In genomic region chr11:79259800-79260199, GRCh38 we compare ENCODE assay signal across 18 cellular contexts.
DNase-seq lines count a peak whose midpoint lies in the region; ATAC-seq and TF ChIP-seq lines count a peak whose summit lies in the region.
"Had no signal": no experiment of that assay in that cellular context is flagged by ENCODE, and none has a peak within 500 bp of the region (broad histone marks: within the 10 kb centered on the region; RNA-seq: fewer than 3 reads in every experiment).

No MANE protein-coding gene starts in this region.

- H2AK5ac ChIP-seq in IMR-90 (ENCODE audit: low read depth, low read length): no peak overlapping the region

- no peak for TF ChIP-seq POLR2A in IMR-90 (IDR thresholded peaks at IDR 0.05; ENCODE audit: low read depth, low read length)

- H3K27ac ChIP-seq in IMR-90 (ENCODE audit: insufficient read depth, low read length): no peak overlapping the region
- no peak overlapping the region for H3K27ac ChIP-seq in mammary epithelial cell (ENCODE audit: insufficient read depth, low read depth, low read length)
- H3K27ac ChIP-seq: epithelial cell of prostate, pancreas, SJSA1, skin epidermis, tibial nerve had no signal

- H3K4me2 ChIP-seq in IMR-90 (ENCODE audit: low read depth, low read length): no peak overlapping the region
- no peak overlapping the region for H3K4me2 ChIP-seq in mammary epithelial cell (ENCODE audit: insufficient read depth, low read depth, low read length)

- no peaks in the 10 kb centered on the region for H3K79me1 ChIP-seq in IMR-90 (ENCODE audit: low read depth in 1 of 2, low read length in 2 of 2)

- no peaks in the 10 kb centered on the region for H3K27me3 ChIP-seq in IMR-90 (ENCODE audit: control insufficient read depth, insufficient read depth, low read length)
- no peaks in the 10 kb centered on the region for H3K27me3 ChIP-seq in mammary epithelial cell (ENCODE audit: insufficient read depth, low read length)
- H3K27me3 ChIP-seq: pancreas, SJSA1, tibial nerve had no signal

- H2BK20ac ChIP-seq in IMR-90 (ENCODE audit: low read depth, low read length): no peak overlapping the region

- H2AFZ ChIP-seq in IMR-90 (replicated peaks; ENCODE audit: low read length, poor library complexity) (no peak overlapping the region), mammary epithelial cell (ENCODE audit: low read depth, low read length) (no peak overlapping the region)

- CTCF ChIA-PET in IMR-90 (lab: Yijun Ruan, JAX): no interaction called here
- CTCF ChIA-PET in mammary epithelial cell (lab: Charles Lee; ENCODE audit: low non-redundant PET): interaction anchor here (0.6 to 1.0 kb wide), 2 partner anchors 159 to 176 kb away, joined by 6 to 7 read pairs; no protein-coding TSS in a partner anchor

- intact Hi-C loops in IMR-90 (cut with micrococcal nuclease) (no loop called here), mammary epithelial cell (cut with micrococcal nuclease) (loop anchor here (5.0 to 10.0 kb wide), 2 partner anchors 195 to 612 kb away; no protein-coding TSS in a partner anchor)

- no TSS peak for BruUV-seq in IMR-90 (replicated peaks; lab: Mats Ljungman, UMichigan)
- no TSS peak for BruUV-seq in mammary epithelial cell (replicated peaks; lab: Mats Ljungman, UMichigan)

- no peak overlapping the region for H2BK15ac ChIP-seq in IMR-90 (ENCODE audit: low read depth, low read length)

- H4K91ac ChIP-seq in IMR-90 (ENCODE audit: insufficient read depth, low read depth, low read length): no peak overlapping the region

- H4K8ac ChIP-seq in IMR-90 (ENCODE audit: low read depth in 2 of 2, low read length in 2 of 2): no peak overlapping the region

- peaks cover 3% of the 10 kb centered on the region; the same call in 1 of the 2 replicates for H3K4me1 ChIP-seq in IMR-90 (ENCODE audit: control insufficient read depth, insufficient read depth, low read length)
- H3K4me1 ChIP-seq in mammary epithelial cell (ENCODE audit: insufficient read depth, low read length): no peaks in the 10 kb centered on the region
- H3K4me1 ChIP-seq: pancreas, SJSA1, tibial nerve had no signal

- no peaks in the 10 kb centered on the region for H3K36me3 ChIP-seq in IMR-90 (ENCODE audit: control insufficient read depth, insufficient read depth, low read length)
- no peaks in the 10 kb centered on the region for H3K36me3 ChIP-seq in mammary epithelial cell (ENCODE audit: insufficient read depth, low read length)
- H3K36me3 ChIP-seq: pancreas, SJSA1, tibial nerve had no signal

- H3K4me3 ChIP-seq in IMR-90 (ENCODE audit: insufficient read depth, low read depth, low read length) (no peak overlapping the region), mammary epithelial cell (replicated peaks in 1 of 3; ENCODE audit: insufficient read depth in 1 of 3, low read depth in 2 of 3, low read length in 3 of 3) (no peak overlapping the region)
- H3K4me3 ChIP-seq: pancreas, SJSA1, skin epidermis, tibial nerve had no signal

- H3K18ac ChIP-seq in IMR-90 (ENCODE audit: low read depth, low read length): no peak overlapping the region

- no peak overlapping the region for H2BK120ac ChIP-seq in IMR-90 (ENCODE audit: low read depth, low read length)

- in situ Hi-C loops in Caki2 (cut with HindIII; ENCODE audit: low pct_unique_long_range_greater_than_20kb, low sequenced_read_pairs): no loop called here
- in situ Hi-C loops in IMR-90 (cut with MboI; ENCODE audit: low sequenced_read_pairs): no loop called here
- in situ Hi-C loops in mammary epithelial cell (cut with MboI; ENCODE audit: low sequenced_read_pairs in 2 of 2): no loop called here
- in situ Hi-C loops in G401 (cut with HindIII; ENCODE audit: low sequenced_read_pairs): no loop called here

- H3K9ac ChIP-seq in IMR-90 (ENCODE audit: low read depth, low read length): no peak overlapping the region
- H3K9ac ChIP-seq in mammary epithelial cell (ENCODE audit: insufficient read depth, low read length): no peak overlapping the region

- no peak overlapping the region for H2BK5ac ChIP-seq in IMR-90 (ENCODE audit: low read depth, low read length, poor library complexity, severe bottlenecking)

- dilution Hi-C loops in IMR-90 (cut with HindIII; ENCODE audit: low sequenced_read_pairs, unreplicated experiment): no loop called here
- dilution Hi-C loops in mammary epithelial cell (cut with HindIII; ENCODE audit: low sequenced_read_pairs): no loop called here

- no peak overlapping the region for H3K4ac ChIP-seq in IMR-90 (ENCODE audit: low read depth, low read length)

- H3K36me3 Mint-ChIP-seq in activated naive CD4-positive, alpha-beta T cell treated with anti-CD3 and anti-CD28 coated beads, Interleukin-2, amount 50 U/mL, for 72 hours: no peaks in the 10 kb centered on the region
- H3K36me3 Mint-ChIP-seq: CD8-positive, alpha-beta T cell; stimulated activated memory B cell treated with anti-CD40 and anti-IgM and Interleukin-4, amounts not matched to agents 10 μg/mL and 1 μg/mL and 100 μg/mL, for 72 hours had no signal

- no peak overlapping the region for H3K23ac ChIP-seq in IMR-90 (ENCODE audit: low read depth, low read length)

- TF ChIP-seq CTCF in IMR-90 (conservative IDR thresholded peaks at IDR 0.05; ENCODE audit: low read depth, low read length) (0 out of 2 replicates have a peak, but pooled peaks have one; percentile 26), mammary epithelial cell (conservative IDR thresholded peaks at IDR 0.05 in 1 of 2, IDR thresholded peaks at IDR 0.05 in 1 of 2; ENCODE audit: extremely low read depth in 1 of 2, insufficient read depth in 1 of 2, low read depth in 1 of 2, low read length in 2 of 2) (peak; percentile 8 to 31)

- H3K27ac Mint-ChIP-seq in activated naive CD4-positive, alpha-beta T cell treated with anti-CD3 and anti-CD28 coated beads, Interleukin-2, amount 50 U/mL, for 72 hours: no peak overlapping the region
- H3K27ac Mint-ChIP-seq: activated CD4-positive, alpha-beta T cell treated with anti-CD3 and anti-CD28 coated beads, Interleukin-2, amount 10 ng/mL, durations not matched to agents 7 days and 5 days; activated naive CD8-positive, alpha-beta T cell treated with anti-CD3 and anti-CD28 coated beads, Interleukin-2, amount 50 U/mL, for 24 hours; activated T-cell treated with anti-CD3 and anti-CD28 coated beads, Interleukin-2, amount 50 U/mL, for 24 hours; CD8-positive, alpha-beta T cell; stimulated activated memory B cell treated with anti-CD40 and anti-IgM and Interleukin-4, amounts not matched to agents 10 μg/mL and 1 μg/mL and 100 μg/mL, for 72 hours had no signal

- H3K79me2 ChIP-seq in mammary epithelial cell (ENCODE audit: insufficient read depth, low read length): no peaks in the 10 kb centered on the region

- peak; percentile 27; the same call in 1 of the 2 replicates for TF ChIP-seq RAD21 in IMR-90 (IDR thresholded peaks at IDR 0.05; ENCODE audit: low read length)

- H4K20me1 ChIP-seq in IMR-90 (ENCODE audit: insufficient read depth, low read length) (no peaks in the 10 kb centered on the region), mammary epithelial cell (ENCODE audit: insufficient read depth, low read length) (no peaks in the 10 kb centered on the region)

- no peak for ATAC-seq in IMR-90 (ENCODE audit: low read depth)
- peak; percentile 32 for ATAC-seq in left lobe of liver
- no peak for ATAC-seq in GM21825 (IDR thresholded peaks at IDR 0.05; ENCODE audit: unreplicated experiment)
- no peak for ATAC-seq in activated naive CD4-positive, alpha-beta T cell treated with anti-CD3 and anti-CD28 coated beads, Interleukin-2, amount 50 U/mL, for 72 hours
- ATAC-seq: activated naive CD8-positive, alpha-beta T cell treated with anti-CD3 and anti-CD28 coated beads, Interleukin-2, amount 50 U/mL, for 24 hours; CD8-positive, alpha-beta T cell; stimulated activated memory B cell treated with anti-CD40 and anti-IgM and Interleukin-4, amounts not matched to agents 10 μg/mL and 1 μg/mL and 100 μg/mL, for 72 hours had no signal

- no peaks in the 10 kb centered on the region for H3K9me3 ChIP-seq in IMR-90 (ENCODE audit: control insufficient read depth, insufficient read depth, low read length)
- H3K9me3 ChIP-seq in mammary epithelial cell (replicated peaks; ENCODE audit: insufficient read depth, low read length): no peaks in the 10 kb centered on the region
- H3K9me3 ChIP-seq: pancreas, SJSA1, tibial nerve had no signal

- H3K56ac ChIP-seq in IMR-90 (ENCODE audit: extremely low read depth, insufficient read depth, low read length): no peak overlapping the region

- DNase-seq in Caki2 (ENCODE audit: low read depth) (peak; percentile 14), IMR-90 (no peak), mammary epithelial cell (no peak), left lobe of liver (ENCODE audit: low spot score) (no peak), G401 (ENCODE audit: low spot score) (no peak)
- no peak for DNase-seq in activated naive CD4-positive, alpha-beta T cell treated with anti-CD3 and anti-CD28 coated beads, Interleukin-2, amount 50 U/mL, for 72 hours (ENCODE audit: low spot score in 2 of 2)
- DNase-seq: activated CD4-positive, alpha-beta T cell treated with anti-CD3 and anti-CD28 coated beads, Interleukin-2, amount 10 ng/mL, durations not matched to agents 7 days and 5 days; activated naive CD8-positive, alpha-beta T cell treated with anti-CD3 and anti-CD28 coated beads, Interleukin-2, amount 50 U/mL, for 24 hours; activated T-cell treated with anti-CD3 and anti-CD28 coated beads, Interleukin-2, amount 50 U/mL, for 24 hours; CD8-positive, alpha-beta T cell; NK-92 treated with Interleukin-12 subunit alpha and Interleukin-12 subunit beta, amount 100 ng/mL, for 24 hours; pancreas had no signal

- no peak overlapping the region for H3K14ac ChIP-seq in IMR-90 (replicated peaks; ENCODE audit: low read depth, low read length)

- no peak overlapping the region for H2AK9ac ChIP-seq in IMR-90 (replicated peaks; ENCODE audit: low read depth, low read length, poor library complexity)

- H3K9me1 ChIP-seq in IMR-90 (ENCODE audit: insufficient read depth, low read length): peaks cover 3% of the 10 kb centered on the region

- no CpG with 5 or more reads among the region's 4 CpGs for WGBS in IMR-90 (ENCODE audit: extremely low coverage in 2 of 2, insufficient read length in 1 of 2), 2 experiments
- WGBS in mammary epithelial cell (ENCODE audit: low coverage, missing lambda C conversion rate): 96% methylated on average over 4 of the region's 4 CpGs

- POLR2A ChIA-PET in IMR-90 (lab: Charles Lee; ENCODE audit: unreplicated experiment): no interaction called here

- no peak overlapping the region for H4K5ac ChIP-seq in IMR-90 (ENCODE audit: low read depth, low read length)

- peaks cover 6 to 8% of the 10 kb centered on the region in 2 donors for H3K9me3 Mint-ChIP-seq in activated naive CD4-positive, alpha-beta T cell treated with anti-CD3 and anti-CD28 coated beads, Interleukin-2, amount 50 U/mL, for 72 hours
- H3K9me3 Mint-ChIP-seq: activated CD4-positive, alpha-beta T cell treated with anti-CD3 and anti-CD28 coated beads, Interleukin-2, amount 10 ng/mL, durations not matched to agents 7 days and 5 days; activated naive CD8-positive, alpha-beta T cell treated with anti-CD3 and anti-CD28 coated beads, Interleukin-2, amount 50 U/mL, for 24 hours; activated T-cell treated with anti-CD3 and anti-CD28 coated beads, Interleukin-2, amount 50 U/mL, for 24 hours; CD8-positive, alpha-beta T cell had no signal

TF ChIP-seq in IMR-90, 13 proteins besides CTCF, POLR2A, EP300 and RAD21 (continues in another document):
- TF ChIP-seq RFX5 (IDR thresholded peaks at IDR 0.05; ENCODE audit: low read depth, low read length) (no peak), FOS (IDR thresholded peaks at IDR 0.05; ENCODE audit: low read depth, low read length) (no peak), CEBPB (IDR thresholded peaks at IDR 0.05; ENCODE audit: low read depth, low read length) (no peak)
